In genomic region chr18:9825571-9826073, GRCh38 we compare ENCODE assay signal across 8 cellular contexts.
DNase-seq lines count a peak whose midpoint lies in the region; ATAC-seq and TF ChIP-seq lines count a peak whose summit lies in the region.

No MANE protein-coding gene starts in this region.

- H3K36me3 Mint-ChIP-seq in activated CD4-positive, alpha-beta T cell treated with anti-CD3 and anti-CD28 coated beads for 36 hours (ENCODE audit: low read depth) = no peaks in the 10 kb centered on the region

- no peaks in the 10 kb centered on the region for H3K4me1 Mint-ChIP-seq in activated CD4-positive, alpha-beta T cell treated with anti-CD3 and anti-CD28 coated beads for 36 hours

- DNase-seq in Kasumi-1 (lab: John Stamatoyannopoulos, UW) (peak; percentile 89 to 94), body of pancreas (peak in 2 of 4 donors; percentile 48 to 79), NCI-H1694 (lab: John Stamatoyannopoulos, UW) (no peak), NCI-H2227 (lab: John Stamatoyannopoulos, UW; ENCODE audit: unreplicated experiment) (no peak)
- DNase-seq in activated CD4-positive, alpha-beta T cell treated with anti-CD3 and anti-CD28 coated beads for 36 hours = no peak

- peaks cover 3% of the 10 kb centered on the region for H3K27me3 Mint-ChIP-seq in activated CD4-positive, alpha-beta T cell treated with anti-CD3 and anti-CD28 coated beads for 36 hours

- CTCF ChIA-PET in activated CD4-positive, alpha-beta T cell treated with anti-CD3 and anti-CD28 coated beads for 36 hours (lab: Charles Lee) = no interaction called here

- TF ChIP-seq CTCF in body of pancreas (IDR thresholded peaks at IDR 0.05) (no peak), liver (IDR thresholded peaks at IDR 0.05; ENCODE audit: low read depth, low read length, missing input control) (no peak)

- no peak overlapping the region for H3K27ac Mint-ChIP-seq in activated CD4-positive, alpha-beta T cell treated with anti-CD3 and anti-CD28 coated beads for 36 hours

- peak overlapping the region; percentile 95 for H3K27ac ChIP-seq in ACC112 (ENCODE audit: low read depth, low read length)
- H3K27ac ChIP-seq in body of pancreas = peak overlapping the region in 3 of 4 donors; percentile 39 to 76 (median 71)
- peak overlapping the region; percentile 43 to 53 for H3K27ac ChIP-seq in liver (ENCODE audit: low read depth in 1 of 2, low read length in 2 of 2)

- no peaks in the 10 kb centered on the region for H3K27me3 ChIP-seq in ACC112 (ENCODE audit: insufficient read depth, low read length)
- H3K27me3 ChIP-seq in body of pancreas = no peaks in the 10 kb centered on the region
- no peaks in the 10 kb centered on the region for H3K27me3 ChIP-seq in liver (ENCODE audit: control insufficient read depth in 4 of 4, insufficient read depth in 4 of 4, low read length in 3 of 4)

- TF ChIP-seq POLR2A in body of pancreas (IDR thresholded peaks at IDR 0.05) = no peak

- POLR2A ChIA-PET in activated CD4-positive, alpha-beta T cell treated with anti-CD3 and anti-CD28 coated beads for 36 hours (lab: Charles Lee) = no interaction called here

- H2AFZ ChIP-seq in ACC112 (ENCODE audit: low read length, unreplicated experiment) = no peak overlapping the region

- WGBS in body of pancreas, 2 donors = 42 to 50% methylated on average over 6 of the region's 6 CpGs
- WGBS in liver = 56% methylated on average over 6 of the region's 6 CpGs

- no peak overlapping the region for H3K4me3 ChIP-seq in ACC112 (ENCODE audit: low read depth, low read length)
- H3K4me3 ChIP-seq in body of pancreas = no peak overlapping the region
- H3K4me3 ChIP-seq in liver (ENCODE audit: low read depth in 1 of 3, low read length in 3 of 3) = no peak overlapping the region

- H3K4me1 ChIP-seq in ACC112 (ENCODE audit: control insufficient read depth, insufficient read depth, low read length, unreplicated experiment) (peaks cover 53% of the 10 kb centered on the region), body of pancreas (peaks cover 12% of the 10 kb centered on the region), liver (ENCODE audit: control insufficient read depth in 4 of 4, insufficient read depth in 4 of 4, low read length in 3 of 4) (peaks cover 0 to 3% (median 0%) of the 10 kb centered on the region in 4 donors)

- no peaks in the 10 kb centered on the region for H3K9me3 Mint-ChIP-seq in activated CD4-positive, alpha-beta T cell treated with anti-CD3 and anti-CD28 coated beads for 36 hours (ENCODE audit: low read depth)

- H3K36me3 ChIP-seq in ACC112 (ENCODE audit: insufficient read depth, low read length) = no peaks in the 10 kb centered on the region
- H3K36me3 ChIP-seq in body of pancreas (replicated peaks in 1 of 2; ENCODE audit: insufficient read depth in 1 of 2, low read depth in 2 of 2) = no peaks in the 10 kb centered on the region
- no peaks in the 10 kb centered on the region for H3K36me3 ChIP-seq in liver (ENCODE audit: control insufficient read depth in 4 of 4, insufficient read depth in 3 of 4, low read depth in 1 of 4, low read length in 3 of 4)

- peaks cover 10% of the 10 kb centered on the region for H3K79me2 ChIP-seq in ACC112 (ENCODE audit: control insufficient read depth, insufficient read depth, low read length, unreplicated experiment)

- TF ChIP-seq RAD21 in liver (IDR thresholded peaks at IDR 0.05) = peak; percentile 19 to 28

- peak; percentile 88 for ATAC-seq in body of pancreas
- ATAC-seq in activated CD4-positive, alpha-beta T cell treated with anti-CD3 and anti-CD28 coated beads for 36 hours = no peak
- ATAC-seq in HG02970 (IDR thresholded peaks at IDR 0.05; ENCODE audit: low FRiP score, unreplicated experiment) = no peak

- H3K9ac ChIP-seq in liver (ENCODE audit: low read depth in 1 of 2, low read length in 2 of 2) = no peak overlapping the region

- H3K9me3 ChIP-seq in body of pancreas (no peaks in the 10 kb centered on the region), liver (ENCODE audit: control insufficient read depth in 4 of 4, low read length in 3 of 4) (no peaks in the 10 kb centered on the region)

- no peak overlapping the region for H3K4me3 Mint-ChIP-seq in activated CD4-positive, alpha-beta T cell treated with anti-CD3 and anti-CD28 coated beads for 36 hours

- intact Hi-C loops in body of pancreas (cut with DNase I) = no loop called here
- intact Hi-C loops in activated CD4-positive, alpha-beta T cell treated with anti-CD3 and anti-CD28 coated beads for 36 hours (cut with DNase I, micrococcal nuclease) = no loop called here

TF ChIP-seq in liver, 16 proteins besides CTCF, POLR2A, EP300 and RAD21:
- TF ChIP-seq HNF4A (conservative IDR thresholded peaks at IDR 0.05) = no peak
- peak; percentile 43 to 57 for TF ChIP-seq JUND (IDR thresholded peaks at IDR 0.05)

Comparison
In these comparisons a context has a peak if more than half of its experiments do, and no peak if none do; other contexts are left out.
1. DNase-seq: peak in Kasumi-1 (2 of 2); none in activated CD4-positive, alpha-beta T cell treated with anti-CD3 and anti-CD28 coated beads for 36 hours (single experiment), NCI-H1694 (single experiment) and NCI-H2227 (single experiment).
2. Peak in every context shown above with its lines, with median percentiles within 50 percentile points of each other: H3K27ac ChIP-seq.